16 cellular contexts compared by ENCODE assay signal in genomic region chr12:125071456-125071855, GRCh38. TPM values are rescaled to one million over a fixed set of nuclear protein-coding genes. Genes with fewer than 3 reads are reported as not detected.
DNase-seq lines count a peak whose midpoint lies in the region; ATAC-seq and TF ChIP-seq lines count a peak whose summit lies in the region.
"Had no signal": no experiment of that assay in that cellular context is flagged by ENCODE, and none has a peak within 500 bp of the region (broad histone marks: within the 10 kb centered on the region; RNA-seq: fewer than 3 reads in every experiment).

No MANE protein-coding gene starts in this region.

- peaks cover 53% of the 10 kb centered on the region for H3K36me3 Mint-ChIP-seq in endodermal cell (ENCODE audit: low read depth)
- H3K36me3 Mint-ChIP-seq in naive thymus-derived CD4-positive, alpha-beta T cell = peaks cover 7 to 19% (median 14%) of the 10 kb centered on the region in 5 donors

- ATAC-seq in GM19463 (IDR thresholded peaks at IDR 0.05; ENCODE audit: unreplicated experiment) = peak; percentile 80
- ATAC-seq in left cardiac atrium = no peak
- ATAC-seq in naive thymus-derived CD4-positive, alpha-beta T cell = no peak
- ATAC-seq: HCT116 had no signal

- CTCF ChIA-PET in naive thymus-derived CD4-positive, alpha-beta T cell (lab: Charles Lee) = no interaction called here

- peaks cover 17% of the 10 kb centered on the region for H3K4me1 Mint-ChIP-seq in endodermal cell
- H3K4me1 Mint-ChIP-seq in naive thymus-derived CD4-positive, alpha-beta T cell = peaks cover 7 to 13% (median 9%) of the 10 kb centered on the region in 7 donors

- no peak overlapping the region for H3K4me3 Mint-ChIP-seq in endodermal cell
- no peak overlapping the region for H3K4me3 Mint-ChIP-seq in naive thymus-derived CD4-positive, alpha-beta T cell

- no peaks in the 10 kb centered on the region for H3K9me3 ChIP-seq in endodermal cell (ENCODE audit: control insufficient read depth, low read length)
- H3K9me3 ChIP-seq in naive thymus-derived CD4-positive, alpha-beta T cell (ENCODE audit: control insufficient read depth in 2 of 3, low read length in 3 of 3) = no peaks in the 10 kb centered on the region
- H3K9me3 ChIP-seq: BLaER1 treated with 17β-estradiol and CSF1 and Interleukin-3, amounts not matched to agents 10 nM and 100 nM had no signal

- H3K36me3 ChIP-seq in endodermal cell (ENCODE audit: control insufficient read depth, insufficient read depth, low read length) = peaks cover 48% of the 10 kb centered on the region
- H3K36me3 ChIP-seq in naive thymus-derived CD4-positive, alpha-beta T cell (ENCODE audit: control insufficient read depth in 2 of 3, insufficient read depth in 3 of 3, low read length in 3 of 3) = peaks cover 0 to 8% (median 0%) of the 10 kb centered on the region in 3 experiments

- no peak overlapping the region for H3K9ac ChIP-seq in endodermal cell (ENCODE audit: extremely low read depth, low read length, poor library complexity, severe bottlenecking)
- H3K9ac ChIP-seq: BLaER1 treated with 17β-estradiol and CSF1 and Interleukin-3, amounts not matched to agents 10 nM and 100 nM had no signal

- DNase-seq in Ammon's horn (ENCODE audit: low spot score) (peak; percentile 65), NCI-H526 (lab: John Stamatoyannopoulos, UW) (peak; percentile 96), endodermal cell (peak; percentile 50), DMS153 (lab: John Stamatoyannopoulos, UW) (no peak), left cardiac atrium (no peak)
- DNase-seq in activated CD8-positive, alpha-beta memory T cell treated with anti-CD3 and anti-CD28 coated beads, Interleukin-2, amount 50 U/mL, for 4 hours = no peak
- no peak for DNase-seq in naive thymus-derived CD4-positive, alpha-beta T cell
- DNase-seq: DMS 273 treated with DMSO at 0.1 percent for 48 hours, NCI-H2029 treated with DMSO at 0.1 percent for 48 hours, NCI-H2227 treated with DMSO at 0.1 percent for 48 hours, RPMI8226 had no signal

- no peaks in the 10 kb centered on the region for H3K27me3 Mint-ChIP-seq in endodermal cell (ENCODE audit: insufficient read depth)
- no peaks in the 10 kb centered on the region for H3K27me3 Mint-ChIP-seq in naive thymus-derived CD4-positive, alpha-beta T cell
- H3K27me3 Mint-ChIP-seq: IgD-negative memory B cell had no signal

- intact Hi-C loops in left cardiac atrium (cut with DNase I) = no loop called here
- intact Hi-C loops in naive thymus-derived CD4-positive, alpha-beta T cell (cut with micrococcal nuclease) = no loop called here

- peak overlapping the region; percentile 21 for H3K27ac Mint-ChIP-seq in endodermal cell
- H3K27ac Mint-ChIP-seq in naive thymus-derived CD4-positive, alpha-beta T cell = peak overlapping the region in 2 of 9 donors; percentile 16 to 59

- 92 to 95% methylated on average over 8 to 12 of the region's 12 CpGs for WGBS in endodermal cell (ENCODE audit: insufficient coverage in 1 of 2, insufficient read length in 1 of 2), 2 experiments

- no peaks in the 10 kb centered on the region for H3K4me1 ChIP-seq in endodermal cell (ENCODE audit: control insufficient read depth, insufficient read depth, low read length)
- no peaks in the 10 kb centered on the region for H3K4me1 ChIP-seq in naive thymus-derived CD4-positive, alpha-beta T cell (ENCODE audit: control insufficient read depth in 2 of 2, insufficient read depth in 2 of 2, low read length in 2 of 2)

- H3K9me3 Mint-ChIP-seq in endodermal cell = no peaks in the 10 kb centered on the region
- H3K9me3 Mint-ChIP-seq in naive thymus-derived CD4-positive, alpha-beta T cell = no peaks in the 10 kb centered on the region
- H3K9me3 Mint-ChIP-seq: IgD-negative memory B cell had no signal

- no peaks in the 10 kb centered on the region for H3K27me3 ChIP-seq in endodermal cell (ENCODE audit: control insufficient read depth, insufficient read depth, low read length, poor library complexity, severe bottlenecking)
- H3K27me3 ChIP-seq in naive thymus-derived CD4-positive, alpha-beta T cell (ENCODE audit: control insufficient read depth in 2 of 2, insufficient read depth in 2 of 2, low read length in 2 of 2) = no peaks in the 10 kb centered on the region
- H3K27me3 ChIP-seq: BLaER1 treated with 17β-estradiol and CSF1 and Interleukin-3, amounts not matched to agents 10 nM and 100 nM had no signal

- H3K4me3 ChIP-seq in endodermal cell (ENCODE audit: low read length) = no peak overlapping the region
- no peak overlapping the region for H3K4me3 ChIP-seq in naive thymus-derived CD4-positive, alpha-beta T cell (ENCODE audit: low read length)
- H3K4me3 ChIP-seq: BLaER1 treated with 17β-estradiol and CSF1 and Interleukin-3, amounts not matched to agents 10 nM and 100 nM had no signal

- H3K27ac ChIP-seq in endodermal cell (ENCODE audit: low read depth, low read length) = no peak overlapping the region
- no peak overlapping the region for H3K27ac ChIP-seq in naive thymus-derived CD4-positive, alpha-beta T cell (ENCODE audit: low read depth, low read length)
- H3K27ac ChIP-seq: BLaER1 treated with 17β-estradiol and CSF1 and Interleukin-3, amounts not matched to agents 10 nM and 100 nM; HL-60 had no signal

- POLR2A ChIA-PET in naive thymus-derived CD4-positive, alpha-beta T cell (lab: Charles Lee) = no interaction called here

- TF ChIP-seq CTCF in endodermal cell (conservative IDR thresholded peaks at IDR 0.05) = no peak

RNA-seq across cellular contexts. Expression of gene AACS, which starts 6.2 kb away (rescaled TPM):
- total RNA-seq in endodermal cell = 10 to 100 TPM; 55.4 to 71.9 TPM
- 27.8 TPM for polyA plus RNA-seq in endodermal cell (2013, experiment 1 of 2)
- polyA plus RNA-seq in endodermal cell (2013, experiment 2 of 2) = 25.3 TPM
- total RNA-seq in left cardiac atrium = 10 to 100 TPM; 17.5 to 23.6 TPM
- total RNA-seq in naive thymus-derived CD4-positive, alpha-beta T cell = 10 to 100 TPM; 11.6 to 21.7 (median 14.8) TPM
- 10 to 100 TPM; 13.2 to 17.2 TPM for polyA plus RNA-seq in naive thymus-derived CD4-positive, alpha-beta T cell

Comparison
In these comparisons a context has a peak if more than half of its experiments do, and no peak if none do; other contexts are left out.
1. DNase-seq: peak in Ammon's horn (single experiment), NCI-H526 (2 of 2) and endodermal cell (single experiment); none in DMS153 (single experiment), activated CD8-positive, alpha-beta memory T cell treated with anti-CD3 and anti-CD28 coated beads, Interleukin-2, amount 50 U/mL, for 4 hours (single experiment), left cardiac atrium (single experiment) and naive thymus-derived CD4-positive, alpha-beta T cell (0 of 9).